In the genomic region with DNA sequence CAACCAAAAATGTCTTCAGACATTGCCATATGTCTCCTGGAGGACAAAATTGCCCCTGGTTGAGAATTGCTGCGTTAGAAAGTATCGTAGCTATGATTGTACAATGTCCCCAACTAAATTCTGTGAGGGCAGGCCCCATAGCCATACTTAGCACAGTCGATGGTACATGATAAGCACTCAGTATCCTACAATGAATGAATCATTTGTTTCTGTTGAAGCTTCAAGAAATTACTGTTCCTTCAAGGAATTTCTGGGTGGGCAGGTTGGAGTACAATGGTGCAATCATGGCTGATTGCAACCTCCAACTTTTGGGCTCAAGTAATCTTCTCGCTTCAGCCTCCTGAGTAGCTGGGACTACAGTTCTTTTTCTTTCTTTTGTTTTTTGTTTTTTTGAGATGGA, we compare ENCODE assay signal across 13 cellular contexts. TPM values are rescaled to one million over a fixed set of nuclear protein-coding genes. Genes with fewer than 3 reads are reported as not detected.
DNase-seq lines count a peak whose midpoint lies in the region; ATAC-seq and TF ChIP-seq lines count a peak whose summit lies in the region.
"Had no signal": no experiment of that assay in that cellular context is flagged by ENCODE, and none has a peak within 500 bp of the region (broad histone marks: within the 10 kb centered on the region; RNA-seq: fewer than 3 reads in every experiment).

No MANE protein-coding gene starts in this region.

- H3K27me3 Mint-ChIP-seq in activated CD8-positive, alpha-beta memory T cell treated with anti-CD3 and anti-CD28 coated beads, Interleukin-2, amount 10 ng/mL, durations not matched to agents 7 days and 5 days, result no peaks in the 10 kb centered on the region
- no peaks in the 10 kb centered on the region for H3K27me3 Mint-ChIP-seq in WTC11 (ENCODE audit: low read depth)
- no peaks in the 10 kb centered on the region for H3K27me3 Mint-ChIP-seq in dendritic cell treated with granulocyte-macrophage colony-stimulating factor and Interleukin-4, amounts not matched to agents 40 ng/mL and 50 ng/mL, for 4 days

- peaks cover 49% of the 10 kb centered on the region for H3K4me1 ChIP-seq in skeletal muscle satellite cell (ENCODE audit: control insufficient read depth, insufficient read depth, low read length)

- peak overlapping the region; percentile 32 for H3K4me2 ChIP-seq in skeletal muscle satellite cell (ENCODE audit: low read length)

- in situ Hi-C loops in GM13976 (cut with MboI; ENCODE audit: low sequenced_read_pairs, unreplicated experiment), result no loop called here

- ATAC-seq in activated CD8-positive, alpha-beta memory T cell treated with anti-CD3 and anti-CD28 coated beads, Interleukin-2, amount 10 ng/mL, durations not matched to agents 7 days and 5 days, result no peak
- ATAC-seq in WTC11, result no peak
- no peak for ATAC-seq in GM18858 (IDR thresholded peaks at IDR 0.05; ENCODE audit: unreplicated experiment)

- H3K36me3 Mint-ChIP-seq in activated CD8-positive, alpha-beta memory T cell treated with anti-CD3 and anti-CD28 coated beads, Interleukin-2, amount 10 ng/mL, durations not matched to agents 7 days and 5 days, result peaks cover 72% of the 10 kb centered on the region
- peaks cover 20% of the 10 kb centered on the region for H3K36me3 Mint-ChIP-seq in WTC11
- peaks cover 83% of the 10 kb centered on the region for H3K36me3 Mint-ChIP-seq in dendritic cell treated with granulocyte-macrophage colony-stimulating factor and Interleukin-4, amounts not matched to agents 40 ng/mL and 50 ng/mL, for 4 days (ENCODE audit: low read depth)

- H3K27me3 ChIP-seq in skeletal muscle satellite cell (ENCODE audit: control insufficient read depth, insufficient read depth, low read length), result no peaks in the 10 kb centered on the region
- H3K27me3 ChIP-seq: ovary, upper lobe of left lung had no signal

- POLR2A ChIA-PET in WTC11 (lab: Charles Lee), result no interaction called here

- H3K9me3 ChIP-seq in skeletal muscle satellite cell (replicated peaks; ENCODE audit: low read length), result no peaks in the 10 kb centered on the region
- H3K9me3 ChIP-seq: ovary, upper lobe of left lung had no signal

- H3K27ac Mint-ChIP-seq in activated CD8-positive, alpha-beta memory T cell treated with anti-CD3 and anti-CD28 coated beads, Interleukin-2, amount 10 ng/mL, durations not matched to agents 7 days and 5 days, result peak overlapping the region; percentile 39
- peak overlapping the region; percentile 70; the same call in 1 of the 2 replicates for H3K27ac Mint-ChIP-seq in WTC11
- peak overlapping the region; percentile 51 for H3K27ac Mint-ChIP-seq in dendritic cell treated with granulocyte-macrophage colony-stimulating factor and Interleukin-4, amounts not matched to agents 40 ng/mL and 50 ng/mL, for 4 days

- H3K9ac ChIP-seq in skeletal muscle satellite cell (ENCODE audit: low read depth, low read length), result no peak overlapping the region

- H3K9me3 Mint-ChIP-seq in activated CD8-positive, alpha-beta memory T cell treated with anti-CD3 and anti-CD28 coated beads, Interleukin-2, amount 10 ng/mL, durations not matched to agents 7 days and 5 days (ENCODE audit: low read depth), result no peaks in the 10 kb centered on the region
- H3K9me3 Mint-ChIP-seq in WTC11, result no peaks in the 10 kb centered on the region
- no peaks in the 10 kb centered on the region for H3K9me3 Mint-ChIP-seq in dendritic cell treated with granulocyte-macrophage colony-stimulating factor and Interleukin-4, amounts not matched to agents 40 ng/mL and 50 ng/mL, for 4 days

- H3K4me3 Mint-ChIP-seq in activated CD8-positive, alpha-beta memory T cell treated with anti-CD3 and anti-CD28 coated beads, Interleukin-2, amount 10 ng/mL, durations not matched to agents 7 days and 5 days, result peak overlapping the region; percentile 61
- H3K4me3 Mint-ChIP-seq in WTC11, result no peak overlapping the region
- peak overlapping the region; percentile 57 for H3K4me3 Mint-ChIP-seq in dendritic cell treated with granulocyte-macrophage colony-stimulating factor and Interleukin-4, amounts not matched to agents 40 ng/mL and 50 ng/mL, for 4 days

- CTCF ChIA-PET in activated CD8-positive, alpha-beta memory T cell treated with anti-CD3 and anti-CD28 coated beads, Interleukin-2, amount 10 ng/mL, durations not matched to agents 7 days and 5 days (lab: Charles Lee), result interaction anchor here (1.0 to 2.2 kb wide), 4 partner anchors 12 to 71 kb away, joined by 5 to 8 read pairs (median 5); no protein-coding TSS in a partner anchor
- CTCF ChIA-PET in WTC11 (lab: Charles Lee), result no interaction called here

- peaks cover 71% of the 10 kb centered on the region for H3K4me1 Mint-ChIP-seq in activated CD8-positive, alpha-beta memory T cell treated with anti-CD3 and anti-CD28 coated beads, Interleukin-2, amount 10 ng/mL, durations not matched to agents 7 days and 5 days
- H3K4me1 Mint-ChIP-seq in WTC11, result peaks cover 35% of the 10 kb centered on the region
- H3K4me1 Mint-ChIP-seq in dendritic cell treated with granulocyte-macrophage colony-stimulating factor and Interleukin-4, amounts not matched to agents 40 ng/mL and 50 ng/mL, for 4 days (ENCODE audit: low read depth), result peaks cover 70% of the 10 kb centered on the region

- intact Hi-C loops in dendritic cell treated with granulocyte-macrophage colony-stimulating factor and Interleukin-4, amounts not matched to agents 40 ng/mL and 50 ng/mL, for 4 days (cut with micrococcal nuclease), result no loop called here

- H3K4me3 ChIP-seq in skeletal muscle satellite cell (ENCODE audit: low read length), result no peak overlapping the region
- H3K4me3 ChIP-seq: ovary, upper lobe of left lung had no signal

- no peak for TF ChIP-seq CTCF in WTC11 (IDR thresholded peaks at IDR 0.05)
- no peak for TF ChIP-seq CTCF in GM13976 (IDR thresholded peaks at IDR 0.05; ENCODE audit: borderline replicate concordance, control extremely low read depth, extremely low read depth, insufficient read depth, missing control alignments)

- no peak for DNase-seq in activated CD8-positive, alpha-beta memory T cell treated with anti-CD3 and anti-CD28 coated beads, Interleukin-2, amount 10 ng/mL, durations not matched to agents 7 days and 5 days
- DNase-seq in activated CD8-positive, alpha-beta memory T cell treated with anti-CD3 and anti-CD28 coated beads, Interleukin-2, amount 50 U/mL, for 48 hours, result no peak
- no peak for DNase-seq in WTC11 (ENCODE audit: low spot score)
- no peak for DNase-seq in DMS153 treated with DMSO at 0.1 percent for 48 hours (lab: John Stamatoyannopoulos, UW; ENCODE audit: unreplicated experiment)
- no peak for DNase-seq in GM13976 (ENCODE audit: low spot score)
- DNase-seq: amniotic stem cell, DMS153, mesendoderm, ovary, upper lobe of left lung had no signal

- peaks cover 35% of the 10 kb centered on the region for H3K36me3 ChIP-seq in skeletal muscle satellite cell (ENCODE audit: insufficient read depth, low read length)
- H3K36me3 ChIP-seq: ovary had no signal

TF ChIP-seq in WTC11, 78 proteins besides CTCF, POLR2A, EP300 and RAD21 (continues in another document):
- TF ChIP-seq ZNF121 (CRISPR knock-in tag; IDR thresholded peaks at IDR 0.05) (no peak), ZNF263 (CRISPR knock-in tag; IDR thresholded peaks at IDR 0.05; ENCODE audit: low read depth) (no peak), ZNF138 (CRISPR knock-in tag; conservative IDR thresholded peaks at IDR 0.05) (no peak)
- TF ChIP-seq, protein P1, sequence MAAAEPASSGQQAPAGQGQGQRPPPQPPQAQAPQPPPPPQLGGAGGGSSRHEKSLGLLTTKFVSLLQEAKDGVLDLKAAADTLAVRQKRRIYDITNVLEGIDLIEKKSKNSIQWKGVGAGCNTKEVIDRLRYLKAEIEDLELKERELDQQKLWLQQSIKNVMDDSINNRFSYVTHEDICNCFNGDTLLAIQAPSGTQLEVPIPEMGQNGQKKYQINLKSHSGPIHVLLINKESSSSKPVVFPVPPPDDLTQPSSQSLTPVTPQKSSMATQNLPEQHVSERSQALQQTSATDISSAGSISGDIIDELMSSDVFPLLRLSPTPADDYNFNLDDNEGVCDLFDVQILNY (CRISPR knock-in tag; IDR thresholded peaks at IDR 0.05), result no peak
- TF ChIP-seq, protein P2, sequence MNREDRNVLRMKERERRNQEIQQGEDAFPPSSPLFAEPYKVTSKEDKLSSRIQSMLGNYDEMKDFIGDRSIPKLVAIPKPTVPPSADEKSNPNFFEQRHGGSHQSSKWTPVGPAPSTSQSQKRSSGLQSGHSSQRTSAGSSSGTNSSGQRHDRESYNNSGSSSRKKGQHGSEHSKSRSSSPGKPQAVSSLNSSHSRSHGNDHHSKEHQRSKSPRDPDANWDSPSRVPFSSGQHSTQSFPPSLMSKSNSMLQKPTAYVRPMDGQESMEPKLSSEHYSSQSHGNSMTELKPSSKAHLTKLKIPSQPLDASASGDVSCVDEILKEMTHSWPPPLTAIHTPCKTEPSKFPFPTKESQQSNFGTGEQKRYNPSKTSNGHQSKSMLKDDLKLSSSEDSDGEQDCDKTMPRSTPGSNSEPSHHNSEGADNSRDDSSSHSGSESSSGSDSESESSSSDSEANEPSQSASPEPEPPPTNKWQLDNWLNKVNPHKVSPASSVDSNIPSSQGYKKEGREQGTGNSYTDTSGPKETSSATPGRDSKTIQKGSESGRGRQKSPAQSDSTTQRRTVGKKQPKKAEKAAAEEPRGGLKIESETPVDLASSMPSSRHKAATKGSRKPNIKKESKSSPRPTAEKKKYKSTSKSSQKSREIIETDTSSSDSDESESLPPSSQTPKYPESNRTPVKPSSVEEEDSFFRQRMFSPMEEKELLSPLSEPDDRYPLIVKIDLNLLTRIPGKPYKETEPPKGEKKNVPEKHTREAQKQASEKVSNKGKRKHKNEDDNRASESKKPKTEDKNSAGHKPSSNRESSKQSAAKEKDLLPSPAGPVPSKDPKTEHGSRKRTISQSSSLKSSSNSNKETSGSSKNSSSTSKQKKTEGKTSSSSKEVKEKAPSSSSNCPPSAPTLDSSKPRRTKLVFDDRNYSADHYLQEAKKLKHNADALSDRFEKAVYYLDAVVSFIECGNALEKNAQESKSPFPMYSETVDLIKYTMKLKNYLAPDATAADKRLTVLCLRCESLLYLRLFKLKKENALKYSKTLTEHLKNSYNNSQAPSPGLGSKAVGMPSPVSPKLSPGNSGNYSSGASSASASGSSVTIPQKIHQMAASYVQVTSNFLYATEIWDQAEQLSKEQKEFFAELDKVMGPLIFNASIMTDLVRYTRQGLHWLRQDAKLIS (CRISPR knock-in tag; IDR thresholded peaks at IDR 0.05; ENCODE audit: borderline replicate concordance), result no peak

RNA-seq across cellular contexts. Expression of gene CAP1, which starts 4.7 kb away (rescaled TPM):
- 100 to 1,000 TPM; 647 to 727 TPM for total RNA-seq in activated CD8-positive, alpha-beta memory T cell treated with anti-CD3 and anti-CD28 coated beads, Interleukin-2, amount 10 ng/mL, durations not matched to agents 7 days and 5 days
- total RNA-seq in WTC11 (2021), result 258 to 304 TPM (median 277 TPM) in 3 replicates
- total RNA-seq in skeletal muscle satellite cell (2012; rRNA removed), result 404 and 440 TPM in 2 replicates

RNA-seq across cellular contexts. Expression of gene PPT1, which starts 51.9 kb away (rescaled TPM):
- 10 to 100 TPM; 74.1 to 96.6 TPM for total RNA-seq in activated CD8-positive, alpha-beta memory T cell treated with anti-CD3 and anti-CD28 coated beads, Interleukin-2, amount 10 ng/mL, durations not matched to agents 7 days and 5 days
- total RNA-seq in WTC11 (2021), result 107 to 117 TPM (median 111 TPM) in 3 replicates
- 41.6 and 48.7 TPM in 2 replicates for total RNA-seq in skeletal muscle satellite cell (2012; rRNA removed)
